25 cellular contexts compared by ENCODE assay signal in the genomic region with DNA sequence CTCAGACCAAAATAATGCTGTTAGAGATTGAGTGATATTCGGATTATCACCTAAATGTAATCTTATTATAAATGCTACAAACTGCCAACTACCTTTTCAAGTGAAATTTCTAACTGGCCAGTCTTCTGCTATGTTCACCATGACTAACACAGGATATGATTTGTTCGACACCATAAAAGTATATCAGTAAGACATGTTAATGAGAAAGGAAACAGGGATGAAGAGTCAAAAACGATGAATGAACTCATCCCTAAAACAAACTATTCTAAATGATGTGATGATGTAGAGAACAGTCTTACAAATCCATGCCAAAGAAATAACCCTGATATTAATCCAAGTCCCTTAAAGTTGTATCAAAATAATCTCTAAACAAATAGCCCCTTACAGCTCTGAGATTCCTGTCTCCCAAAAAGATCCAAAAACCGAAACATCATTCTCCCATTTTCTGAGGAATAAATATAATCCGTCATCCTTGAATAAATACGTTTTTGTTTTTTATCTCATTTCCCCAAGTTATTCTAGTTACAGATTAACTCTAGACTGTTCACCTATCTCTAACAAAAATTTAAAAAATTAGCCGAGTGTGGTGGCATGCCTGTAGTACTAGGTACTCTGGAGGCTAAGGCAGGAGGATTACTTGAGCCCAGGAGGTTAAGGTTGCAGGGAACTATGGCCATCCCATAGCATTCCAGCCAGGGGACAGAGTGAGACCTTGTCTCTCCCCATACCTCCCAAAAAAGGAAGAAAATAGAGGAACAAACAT. TPM values are rescaled to one million over a fixed set of nuclear protein-coding genes. Genes with fewer than 3 reads are reported as not detected.
DNase-seq lines count a peak whose midpoint lies in the region; ATAC-seq, FAIRE-seq and TF ChIP-seq lines count a peak whose summit lies in the region.
"Had no signal": no experiment of that assay in that cellular context is flagged by ENCODE, and none has a peak within 500 bp of the region (broad histone marks: within the 10 kb centered on the region; RNA-seq: fewer than 3 reads in every experiment).

No MANE protein-coding gene starts in this region.

- H3K4me3 ChIP-seq in epithelial cell of esophagus (ENCODE audit: low read length) = no peak overlapping the region
- H3K4me3 ChIP-seq in pancreas = no peak overlapping the region
- H3K4me3 ChIP-seq: K562, neural progenitor cell, transverse colon had no signal

- H3K27me3 Mint-ChIP-seq in activated T-cell treated with anti-CD3 and anti-CD28 coated beads, Interleukin-2, amount 50 U/mL, for 24 hours = no peaks in the 10 kb centered on the region
- H3K27me3 Mint-ChIP-seq: T-cell had no signal

- H3K9me3 ChIP-seq in pancreas = no peaks in the 10 kb centered on the region
- H3K9me3 ChIP-seq: transverse colon had no signal

- peaks cover 4 to 50% (median 24%) of the 10 kb centered on the region in 3 donors for H3K4me1 ChIP-seq in pancreas

- peaks cover 94% of the 10 kb centered on the region for H3K4me1 Mint-ChIP-seq in activated T-cell treated with anti-CD3 and anti-CD28 coated beads, Interleukin-2, amount 50 U/mL, for 24 hours (ENCODE audit: low read depth)
- H3K4me1 Mint-ChIP-seq: neural progenitor cell had no signal

- TF ChIP-seq CTCF in epithelial cell of esophagus (IDR thresholded peaks at IDR 0.05; ENCODE audit: insufficient read depth, low read depth, low read length, missing control alignments) (no peak), pancreas (IDR thresholded peaks at IDR 0.05) (no peak)

- no peaks in the 10 kb centered on the region for H3K36me3 ChIP-seq in pancreas
- H3K36me3 ChIP-seq: neural progenitor cell, transverse colon had no signal

- DNase-seq in activated T-cell treated with anti-CD3 and anti-CD28 coated beads, Interleukin-2, amount 50 U/mL, for 24 hours = no peak
- no peak for DNase-seq in activated T-cell treated with anti-CD3 and anti-CD28 coated beads, Interleukin-2, amount 50 U/mL, for 1 hour
- peak; percentile 34 for DNase-seq in HT1080 (ENCODE audit: low read depth)
- DNase-seq in epithelial cell of esophagus (ENCODE audit: low read depth) = peak; percentile 32
- DNase-seq in pancreas = no peak
- no peak for DNase-seq in OCI-M1 (lab: John Stamatoyannopoulos, UW)
- DNase-seq in HPDE6-E6E7 (ENCODE audit: extremely low spot score) = no peak
- DNase-seq in NCI-H524 treated with DMSO at 0.1 percent for 48 hours (lab: John Stamatoyannopoulos, UW) = no peak
- DNase-seq: activated effector memory CD4-positive, alpha-beta T cell treated with anti-CD3 and anti-CD28 coated beads, Interleukin-2, amount 50 U/mL, for 16 hours; DMS79; hippocampal formation; kidney; MV-4-11; NCI-H1930; NCI-H446 treated with DMSO at 0.1 percent for 48 hours; SHP77; T-cell; transverse colon had no signal

- H3K27ac ChIP-seq in pancreas = no peak overlapping the region
- H3K27ac ChIP-seq: C4-2B, neural progenitor cell, transverse colon, VCaP had no signal

- H3K9me3 Mint-ChIP-seq in activated T-cell treated with anti-CD3 and anti-CD28 coated beads, Interleukin-2, amount 50 U/mL, for 24 hours = no peaks in the 10 kb centered on the region
- H3K9me3 Mint-ChIP-seq: mesothelial cell of epicardium, T-cell had no signal

- FAIRE-seq in pancreas (lab: Jason Lieb, UNC) = no peak
- FAIRE-seq: colon, endometrium, K562, kidney had no signal

- H3K27me3 ChIP-seq in pancreas = no peaks in the 10 kb centered on the region
- H3K27me3 ChIP-seq: neural progenitor cell, transverse colon had no signal

- no peak overlapping the region for H3K4me3 Mint-ChIP-seq in activated T-cell treated with anti-CD3 and anti-CD28 coated beads, Interleukin-2, amount 50 U/mL, for 24 hours
- H3K4me3 Mint-ChIP-seq: mesothelial cell of epicardium, neural progenitor cell had no signal

- intact Hi-C loops in pancreas (cut with DNase I) = no loop called here

- H3K36me3 Mint-ChIP-seq in activated T-cell treated with anti-CD3 and anti-CD28 coated beads, Interleukin-2, amount 50 U/mL, for 24 hours (ENCODE audit: low read depth) = peaks cover 71% of the 10 kb centered on the region

- peak in 3 of 4 donors; percentile 57 to 73 (median 69) for ATAC-seq in pancreas
- ATAC-seq: K562, T-cell had no signal

- peak overlapping the region; percentile 26 for H3K27ac Mint-ChIP-seq in activated T-cell treated with anti-CD3 and anti-CD28 coated beads, Interleukin-2, amount 50 U/mL, for 24 hours
- H3K27ac Mint-ChIP-seq: mesothelial cell of epicardium, neural progenitor cell, T-cell had no signal

- WGBS in pancreas, 2 donors = 28 to 33% methylated on average over 7 of the region's 7 CpGs

RNA-seq across cellular contexts. Expression of a gene that starts 9.1 kb away (rescaled TPM):
- 67.1 and 67.4 TPM in 2 replicates for total RNA-seq in HT1080 (2014; rRNA removed; shearing (Covaris generic))
- polyA plus RNA-seq in HT1080 (2015; cell fraction: cytosol; rRNA removed) = 29.0 and 40.7 TPM in 2 replicates
- 81.1 and 104 TPM in 2 replicates for polyA plus RNA-seq in HT1080 (2015; cell fraction: nucleus; rRNA removed)
- 10 to 100 TPM; 40.8 to 74.2 (median 47.1) TPM for total RNA-seq in pancreas
- 10 to 100 TPM; 13.8 to 18.7 TPM for polyA plus RNA-seq in pancreas

Comparison
In these comparisons a context has a peak if more than half of its experiments do, and no peak if none do; other contexts are left out.
1. DNase-seq: peak in HT1080 (single experiment) and epithelial cell of esophagus (single experiment); none in activated T-cell treated with anti-CD3 and anti-CD28 coated beads, Interleukin-2, amount 50 U/mL, for 24 hours (single experiment), activated T-cell treated with anti-CD3 and anti-CD28 coated beads, Interleukin-2, amount 50 U/mL, for 1 hour (single experiment), pancreas (0 of 6), OCI-M1 (single experiment), HPDE6-E6E7 (single experiment) and NCI-H524 treated with DMSO at 0.1 percent for 48 hours (single experiment).